In the genomic region with DNA sequence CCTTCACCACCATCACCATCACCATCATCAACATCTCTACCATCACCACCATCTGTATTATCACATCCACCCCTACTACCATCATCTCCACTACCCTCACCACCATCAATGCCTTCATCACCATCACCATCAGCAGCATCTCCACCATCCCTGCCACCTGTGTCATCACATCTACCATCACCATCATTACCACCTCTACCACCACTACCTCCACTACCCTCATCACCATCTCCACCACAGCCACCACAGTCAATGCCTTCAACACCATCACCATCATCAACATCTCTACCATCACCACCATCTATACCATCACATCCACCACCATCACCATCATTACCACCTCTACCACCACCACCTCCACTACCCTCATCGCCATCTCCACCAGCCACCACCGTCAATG, we compare ENCODE assay signal across 21 cellular contexts.
DNase-seq lines count a peak whose midpoint lies in the region; FAIRE-seq and TF ChIP-seq lines count a peak whose summit lies in the region.
"Had no signal": no experiment of that assay in that cellular context is flagged by ENCODE, and none has a peak within 500 bp of the region (broad histone marks: within the 10 kb centered on the region; RNA-seq: fewer than 3 reads in every experiment).

No MANE protein-coding gene starts in this region.

- peak overlapping the region; percentile 31 for H4K91ac ChIP-seq in H1 (replicated peaks; ENCODE audit: insufficient read length, low read length)

- H3K36me3 Mint-ChIP-seq in T-helper 2 cell treated with Interferon-gamma antibody and Interleukin-4, amounts not matched to agents 5 μg/mL and 100 μg/mL, for 36 hours (ENCODE audit: low read depth): no peaks in the 10 kb centered on the region
- H3K36me3 Mint-ChIP-seq: CD4-positive, alpha-beta memory T cell had no signal

- 89% methylated on average over 2 of the region's 2 CpGs; no CpG with 5 or more reads in 1 of the 2 experiments for WGBS in H1 (ENCODE audit: extremely low coverage in 1 of 2, insufficient coverage in 1 of 2, insufficient read length in 1 of 2, insufficient replicate concordance in 2 of 2, low coverage in 1 of 2, low lambda C conversion rate in 2 of 2, missing lambda C conversion rate in 1 of 2), 2 experiments

- DNase-seq in GM12891 (ENCODE audit: insufficient read length, low spot score) (no peak), H1 (ENCODE audit: low read depth in 1 of 2, low spot score in 2 of 2) (no peak), urothelium cell line (ENCODE audit: low spot score) (no peak), amygdala (lab: John Stamatoyannopoulos, UW) (no peak), NCI-H510A treated with DMSO at 0.1 percent for 48 hours (lab: John Stamatoyannopoulos, UW) (no peak)
- DNase-seq in T-helper 2 cell treated with Interferon-gamma antibody and Interleukin-4, amounts not matched to agents 5 μg/mL and 100 μg/mL, for 36 hours (ENCODE audit: low spot score): no peak
- DNase-seq: 8988T; ACHN; AML-193; C1 segment of cervical spinal cord; Calu3; CD4-positive, alpha-beta memory T cell; COR-L47; DMS53; DMS79 treated with DMSO at 0.1 percent for 48 hours; GF-D8; H9; HFFc6 had no signal

- H3K27ac Mint-ChIP-seq in T-helper 2 cell treated with Interferon-gamma antibody and Interleukin-4, amounts not matched to agents 5 μg/mL and 100 μg/mL, for 36 hours: no peak overlapping the region
- H3K27ac Mint-ChIP-seq: H9, HFFc6 had no signal

- H3K9me3 Mint-ChIP-seq in T-helper 2 cell treated with Interferon-gamma antibody and Interleukin-4, amounts not matched to agents 5 μg/mL and 100 μg/mL, for 36 hours: peaks cover 6% of the 10 kb centered on the region
- H3K9me3 Mint-ChIP-seq: HFFc6 had no signal

- H2AFZ ChIP-seq in H1 (ENCODE audit: low read length): no peak overlapping the region

- H3K9me3 ChIP-seq in HEK293 (ENCODE audit: control insufficient read depth, insufficient read depth, low read depth, low read length): no peaks in the 10 kb centered on the region
- no peaks in the 10 kb centered on the region for H3K9me3 ChIP-seq in H1 (ENCODE audit: insufficient read depth in 2 of 2, low read depth in 1 of 2, low read length in 1 of 2)
- H3K9me3 ChIP-seq: A549 had no signal

- no peak for TF ChIP-seq CTCF in HEK293 (tag by site-specific recombination; IDR thresholded peaks at IDR 0.05)
- TF ChIP-seq CTCF in H1 (IDR thresholded peaks at IDR 0.05; ENCODE audit: control extremely low read depth in 1 of 3, insufficient read depth in 1 of 3, low read depth in 1 of 3, low read length in 3 of 3): no peak

- H2BK20ac ChIP-seq in H1 (ENCODE audit: low read length): no peak overlapping the region

- no peaks in the 10 kb centered on the region for H3K79me2 ChIP-seq in H1 (ENCODE audit: control insufficient read depth in 1 of 2, insufficient read depth in 2 of 2, low read length in 2 of 2)

- TF ChIP-seq RAD21 in H1 (IDR thresholded peaks at IDR 0.05 in 1 of 2, conservative IDR thresholded peaks at IDR 0.05 in 1 of 2; ENCODE audit: low read depth in 2 of 2, low read length in 2 of 2): no peak

- H3K27ac ChIP-seq in HEK293 (ENCODE audit: extremely low read depth, low read depth, low read length) (no peak overlapping the region), H1 (ENCODE audit: low read depth, low read length) (no peak overlapping the region)
- H3K27ac ChIP-seq: A549 had no signal

- no peak overlapping the region for H2BK5ac ChIP-seq in H1 (ENCODE audit: low read depth, low read length)

- H3K56ac ChIP-seq in H1 (replicated peaks; ENCODE audit: insufficient read length, low read depth, low read length): peak overlapping the region; percentile 23

- H2BK12ac ChIP-seq in H1 (ENCODE audit: low read depth, low read length): no peak overlapping the region; the same call in 1 of the 2 replicates

- H3K4me1 ChIP-seq in HEK293 (ENCODE audit: control insufficient read depth, insufficient read depth, low read length) (no peaks in the 10 kb centered on the region), H1 (replicated peaks in 1 of 4; ENCODE audit: control insufficient read depth in 3 of 4, insufficient read depth in 4 of 4, low read length in 3 of 4) (peaks cover 0 to 2% (median 0%) of the 10 kb centered on the region in 4 experiments; a peak in 1 of 7 replicates)
- H3K4me1 ChIP-seq: A549 had no signal

- POLR2A ChIA-PET in HEK293 (lab: Yijun Ruan, JAX): no interaction called here
- POLR2A ChIA-PET in H1 (lab: Charles Lee; ENCODE audit: partially characterized antibody): no interaction called here

- H2AK5ac ChIP-seq in H1 (ENCODE audit: low read depth, low read length): no peak overlapping the region

- peaks cover 6% of the 10 kb centered on the region; the same call in 1 of the 2 replicates for H3K23me2 ChIP-seq in H1 (ENCODE audit: low read depth, low read length)

- H3K18ac ChIP-seq in H1 (ENCODE audit: extremely low read depth, low read length): no peak overlapping the region

- FAIRE-seq in GM12891 (lab: Jason Lieb, UNC) (peak; percentile 67), H1 (lab: Jason Lieb, UNC) (no peak), urothelium cell line (lab: Jason Lieb, UNC) (peak; percentile 95)
- FAIRE-seq: A549, GM12892 had no signal

- H3K4me2 ChIP-seq in H1 (ENCODE audit: insufficient read depth in 1 of 2, low read depth in 2 of 2, low read length in 2 of 2): no peak overlapping the region
- H3K4me2 ChIP-seq: A549 had no signal

- H3K79me1 ChIP-seq in H1 (ENCODE audit: low read depth, low read length): no peaks in the 10 kb centered on the region

- H3K4me1 Mint-ChIP-seq in T-helper 2 cell treated with Interferon-gamma antibody and Interleukin-4, amounts not matched to agents 5 μg/mL and 100 μg/mL, for 36 hours (ENCODE audit: low read depth): peaks cover 3% of the 10 kb centered on the region

- H3K14ac ChIP-seq in H1 (ENCODE audit: insufficient read length): no peak overlapping the region

- TF ChIP-seq POLR2A in GM12891 (IDR thresholded peaks at IDR 0.05; ENCODE audit: low read depth, low read length): no peak
- no peak for TF ChIP-seq POLR2A in H1 (IDR thresholded peaks at IDR 0.05; ENCODE audit: control extremely low read depth in 1 of 2, low read depth in 2 of 2, low read length in 2 of 2)

- H4K8ac ChIP-seq in H1 (ENCODE audit: extremely low read depth, insufficient read depth, low read length): no peak overlapping the region

- no peak overlapping the region for H3K4ac ChIP-seq in H1 (replicated peaks; ENCODE audit: insufficient read length, low read depth, low read length)

- CTCF ChIA-PET in HEK293 (lab: Yijun Ruan, JAX) (interaction anchor here (0.6 kb wide), 1 partner anchor 692 kb away, joined by 3 read pairs; no protein-coding TSS in a partner anchor), H1 (lab: Charles Lee; ENCODE audit: partially characterized antibody) (interaction anchor here (0.7 to 1.5 kb wide), 3 partner anchors 14 to 171 kb away, joined by 3 to 5 read pairs (median 3); no protein-coding TSS in a partner anchor)

- no peaks in the 10 kb centered on the region for H3K36me3 ChIP-seq in HEK293 (ENCODE audit: control insufficient read depth in 2 of 2, insufficient read depth in 1 of 2, low read length in 2 of 2)
- no peaks in the 10 kb centered on the region for H3K36me3 ChIP-seq in H1 (ENCODE audit: control insufficient read depth in 2 of 4, insufficient read depth in 4 of 4, low read length in 3 of 4)

- no peak overlapping the region for H4K5ac ChIP-seq in H1 (ENCODE audit: insufficient read length, low read depth, low read length)

- no peak overlapping the region for H3K9ac ChIP-seq in H1 (replicated peaks in 1 of 4; ENCODE audit: extremely low read depth in 1 of 4, low read depth in 3 of 4, low read length in 3 of 4)

- no peaks in the 10 kb centered on the region for H4K20me1 ChIP-seq in H1 (replicated peaks in 1 of 2; ENCODE audit: control insufficient read depth in 1 of 2, insufficient read depth in 2 of 2, low read length in 2 of 2)

- H3K4me3 Mint-ChIP-seq in T-helper 2 cell treated with Interferon-gamma antibody and Interleukin-4, amounts not matched to agents 5 μg/mL and 100 μg/mL, for 36 hours: no peak overlapping the region
- H3K4me3 Mint-ChIP-seq: CD4-positive, alpha-beta memory T cell; H9; HFFc6 had no signal

- no peak overlapping the region for H2BK120ac ChIP-seq in H1 (replicated peaks; ENCODE audit: low read depth, low read length)

- no peaks in the 10 kb centered on the region; a peak in 1 of 7 replicates for H3K27me3 ChIP-seq in H1 (replicated peaks in 1 of 4; ENCODE audit: control insufficient read depth in 3 of 4, extremely low read depth in 1 of 4, insufficient read depth in 3 of 4, low read length in 3 of 4)

- no peak for TF ChIP-seq EP300 in H1 (IDR thresholded peaks at IDR 0.05; ENCODE audit: borderline replicate concordance in 1 of 2, low read depth in 2 of 2, low read length in 2 of 2)

- H2BK15ac ChIP-seq in H1 (ENCODE audit: low read length): peak overlapping the region; percentile 16; the same call in 1 of the 2 replicates

- H3K23ac ChIP-seq in H1 (ENCODE audit: insufficient read length): no peak overlapping the region

- H3K4me3 ChIP-seq in HEK293 (ENCODE audit: low read depth, low read length): no peak overlapping the region
- H3K4me3 ChIP-seq in H1 (ENCODE audit: extremely low read depth in 1 of 4, insufficient read depth in 2 of 4, low read depth in 3 of 4, low read length in 4 of 4): no peak overlapping the region
- H3K4me3 ChIP-seq: A549 had no signal

- peaks cover 3% of the 10 kb centered on the region for H3K27me3 Mint-ChIP-seq in T-helper 2 cell treated with Interferon-gamma antibody and Interleukin-4, amounts not matched to agents 5 μg/mL and 100 μg/mL, for 36 hours (ENCODE audit: low read depth)

TF ChIP-seq in GM12891, 5 proteins besides CTCF, POLR2A, EP300 and RAD21:
- TF ChIP-seq POU2F2 (IDR thresholded peaks at IDR 0.05; ENCODE audit: low read depth, low read length) (no peak), SPI1 (IDR thresholded peaks at IDR 0.05; ENCODE audit: low read depth, low read length) (no peak), POLR2AphosphoS5 (IDR thresholded peaks at IDR 0.05; ENCODE audit: low read depth, low read length) (no peak), TAF1 (IDR thresholded peaks at IDR 0.05; ENCODE audit: low read depth, low read length) (no peak), PAX5 (IDR thresholded peaks at IDR 0.05; ENCODE audit: insufficient read depth, low read length, severe bottlenecking) (no peak)

TF ChIP-seq in HEK293, 187 proteins besides CTCF, POLR2A, EP300 and RAD21 (continues in another document):
- TF ChIP-seq, protein P1, sequence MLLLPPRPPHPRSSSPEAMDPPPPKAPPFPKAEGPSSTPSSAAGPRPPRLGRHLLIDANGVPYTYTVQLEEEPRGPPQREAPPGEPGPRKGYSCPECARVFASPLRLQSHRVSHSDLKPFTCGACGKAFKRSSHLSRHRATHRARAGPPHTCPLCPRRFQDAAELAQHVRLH (tag by site-specific recombination; IDR thresholded peaks at IDR 0.05): peak; percentile 30; the same call in 1 of the 2 replicates
- no peak for TF ChIP-seq ZNF175 (tag by site-specific recombination; IDR thresholded peaks at IDR 0.05)

TF ChIP-seq in H1, 55 proteins besides CTCF, POLR2A, EP300 and RAD21:
- TF ChIP-seq GTF2F1 (IDR thresholded peaks at IDR 0.05; ENCODE audit: borderline replicate concordance, low read depth, low read length) (no peak), EZH2 (IDR thresholded peaks at IDR 0.05; ENCODE audit: low read depth, low read length, severe bottlenecking) (no peak), FOSL1 (IDR thresholded peaks at IDR 0.05; ENCODE audit: insufficient read depth, low read depth, low read length) (no peak), EGR1 (IDR thresholded peaks at IDR 0.05; ENCODE audit: borderline replicate concordance, low read depth, low read length) (no peak)
